In the genomic region with DNA sequence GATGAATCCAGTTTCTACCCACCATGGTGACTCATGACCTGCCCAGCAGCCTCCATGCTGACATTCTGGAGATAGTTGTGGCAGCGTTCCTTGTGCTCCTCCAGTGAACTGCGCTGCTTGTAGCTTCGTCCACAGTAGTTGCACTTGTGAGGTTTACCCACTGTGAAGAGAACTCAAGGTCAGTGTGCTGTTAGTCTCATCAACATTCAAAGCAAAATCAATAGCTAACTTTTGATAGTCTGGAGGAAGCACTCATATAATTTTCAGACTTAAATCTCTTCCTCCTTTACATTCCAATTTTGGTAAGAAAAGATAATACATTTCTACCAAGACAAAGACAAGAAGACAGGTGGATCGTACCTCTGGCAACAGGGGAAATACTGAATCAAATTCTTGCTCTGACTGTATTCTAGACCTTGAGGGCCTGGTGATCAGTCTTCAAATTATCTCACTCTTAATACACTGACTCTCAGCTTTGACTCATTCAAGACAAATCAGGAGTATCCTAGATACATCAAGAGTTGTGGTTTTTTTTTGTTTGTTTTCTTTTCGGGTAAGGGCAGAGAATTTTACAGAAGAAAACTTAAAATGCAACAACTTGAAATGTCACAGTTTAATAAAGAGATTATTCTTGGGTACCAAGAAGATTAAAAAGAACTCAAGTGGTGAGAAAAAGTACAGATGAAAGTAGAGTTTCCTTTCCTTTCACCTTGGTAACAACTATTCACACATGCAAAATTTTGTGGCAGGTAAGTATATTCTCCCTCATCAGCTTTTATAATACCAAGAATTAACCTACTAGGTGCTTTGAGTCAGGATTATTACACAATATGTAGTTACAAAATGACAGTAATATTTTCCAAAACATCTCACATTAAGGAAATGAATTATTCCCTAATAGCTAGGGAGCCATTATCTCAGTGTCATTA, we compare ENCODE assay signal across 8 cellular contexts.
A peak's percentile ranks its signal among the peaks of the same experiment; 100 is the strongest.
DNase-seq lines count a peak whose midpoint lies in the region; ATAC-seq lines count a peak whose summit lies in the region.

No MANE protein-coding gene starts in this region.

- no peaks in the 10 kb centered on the region for H3K36me3 Mint-ChIP-seq in T-helper 17 cell (ENCODE audit: low read depth)

- DNase-seq in activated CD4-positive, alpha-beta T cell treated with anti-CD3 and anti-CD28 coated beads for 48 hours, result peak; percentile 33
- DNase-seq in activated CD4-positive, alpha-beta T cell treated with anti-CD3 and anti-CD28 coated beads, Interleukin-2, amount 50 U/mL, for 1 hour, result no peak
- no peak for DNase-seq in T-helper 17 cell
- peak; percentile 29 to 73 for DNase-seq in trophoblast cell
- DNase-seq in NCI-H345 (lab: John Stamatoyannopoulos, UW), result no peak
- no peak for DNase-seq in NCI-H187 treated with DMSO at 0.1 percent for 48 hours (lab: John Stamatoyannopoulos, UW)
- DNase-seq in CD1c-positive myeloid dendritic cell (ENCODE audit: extremely low spot score), result no peak

- no peak overlapping the region for H3K4me3 Mint-ChIP-seq in T-helper 17 cell

- H3K14ac ChIP-seq in trophoblast cell (ENCODE audit: low read length), result no peak overlapping the region

- peaks cover 2% of the 10 kb centered on the region for H3K4me1 Mint-ChIP-seq in T-helper 17 cell

- no CpG with 5 or more reads among the region's 5 CpGs for WGBS in trophoblast cell (ENCODE audit: extremely low coverage, insufficient coverage, insufficient read length)

- ATAC-seq in HG02642 (IDR thresholded peaks at IDR 0.05; ENCODE audit: poor library complexity, unreplicated experiment), result peak; percentile 82
- ATAC-seq in T-helper 17 cell, result peak; percentile 32

- no peak overlapping the region for H3K18ac ChIP-seq in trophoblast cell (ENCODE audit: low read length)

- no peak overlapping the region for H4K12ac ChIP-seq in trophoblast cell (ENCODE audit: low read depth, low read length)

- H3K27ac ChIP-seq in trophoblast cell (ENCODE audit: low read depth, low read length), result no peak overlapping the region

- H2BK5ac ChIP-seq in trophoblast cell (ENCODE audit: low read depth, low read length, poor library complexity), result no peak overlapping the region

- H4K8ac ChIP-seq in trophoblast cell (ENCODE audit: low read depth, low read length), result no peak overlapping the region

- no peaks in the 10 kb centered on the region for H3K27me3 Mint-ChIP-seq in T-helper 17 cell

- no peak overlapping the region for H2BK120ac ChIP-seq in trophoblast cell (ENCODE audit: insufficient read depth, low read length, poor library complexity)

- H2BK12ac ChIP-seq in trophoblast cell (ENCODE audit: low read length), result no peak overlapping the region

- no peak overlapping the region for H3K4me2 ChIP-seq in trophoblast cell (ENCODE audit: low read length)

- no peak overlapping the region for H4K91ac ChIP-seq in trophoblast cell (ENCODE audit: low read depth, low read length)

- H2AFZ ChIP-seq in trophoblast cell (ENCODE audit: insufficient read depth, low read length, poor library complexity), result no peak overlapping the region

- H3K4me1 ChIP-seq in trophoblast cell (ENCODE audit: control insufficient read depth in 1 of 2, insufficient read depth in 2 of 2, low read length in 2 of 2), result no peaks in the 10 kb centered on the region

- no peaks in the 10 kb centered on the region for H3K79me2 ChIP-seq in trophoblast cell (ENCODE audit: control insufficient read depth, insufficient read depth, low read length, poor library complexity)

- H3K4ac ChIP-seq in trophoblast cell (ENCODE audit: low read depth, low read length), result no peak overlapping the region

- no peaks in the 10 kb centered on the region for H3K79me1 ChIP-seq in trophoblast cell (ENCODE audit: low read length)

- no peaks in the 10 kb centered on the region for H3K27me3 ChIP-seq in trophoblast cell (ENCODE audit: insufficient read depth, low read length)

- H3K36me3 ChIP-seq in trophoblast cell (ENCODE audit: control insufficient read depth in 1 of 2, insufficient read depth in 2 of 2, low read length in 2 of 2), result no peaks in the 10 kb centered on the region

- H2AK5ac ChIP-seq in trophoblast cell (ENCODE audit: low read length), result no peak overlapping the region

- no peak overlapping the region for H3K23ac ChIP-seq in trophoblast cell (ENCODE audit: low read length)

- H3K4me3 ChIP-seq in trophoblast cell (ENCODE audit: low read depth, low read length), result no peak overlapping the region

- no peak overlapping the region for H3K27ac Mint-ChIP-seq in T-helper 17 cell

- no peak overlapping the region for H3K9ac ChIP-seq in trophoblast cell (ENCODE audit: low read length)

- H3K9me3 ChIP-seq in T-helper 17 cell (ENCODE audit: control insufficient read depth, low read length, poor library complexity, severe bottlenecking), result no peaks in the 10 kb centered on the region
- H3K9me3 ChIP-seq in trophoblast cell (ENCODE audit: insufficient read depth, low read depth, low read length), result no peaks in the 10 kb centered on the region

Comparison
In these comparisons a context has a peak if more than half of its experiments do, and no peak if none do; other contexts are left out.
1. DNase-seq: peak in activated CD4-positive, alpha-beta T cell treated with anti-CD3 and anti-CD28 coated beads for 48 hours (single experiment) and trophoblast cell (2 of 2); none in activated CD4-positive, alpha-beta T cell treated with anti-CD3 and anti-CD28 coated beads, Interleukin-2, amount 50 U/mL, for 1 hour (single experiment), T-helper 17 cell (0 of 3), NCI-H345 (single experiment), NCI-H187 treated with DMSO at 0.1 percent for 48 hours (single experiment) and CD1c-positive myeloid dendritic cell (single experiment).